Comparison of ENCODE assay signal across 1 cellular context in genomic region chr1:84297546-84298244, GRCh38.
TF ChIP-seq lines count a peak whose summit lies in the region.

No MANE protein-coding gene starts in this region.

TF ChIP-seq in IMR-90, 13 proteins besides CTCF, POLR2A, EP300 and RAD21 (continued from another document):
- TF ChIP-seq, protein P1, sequence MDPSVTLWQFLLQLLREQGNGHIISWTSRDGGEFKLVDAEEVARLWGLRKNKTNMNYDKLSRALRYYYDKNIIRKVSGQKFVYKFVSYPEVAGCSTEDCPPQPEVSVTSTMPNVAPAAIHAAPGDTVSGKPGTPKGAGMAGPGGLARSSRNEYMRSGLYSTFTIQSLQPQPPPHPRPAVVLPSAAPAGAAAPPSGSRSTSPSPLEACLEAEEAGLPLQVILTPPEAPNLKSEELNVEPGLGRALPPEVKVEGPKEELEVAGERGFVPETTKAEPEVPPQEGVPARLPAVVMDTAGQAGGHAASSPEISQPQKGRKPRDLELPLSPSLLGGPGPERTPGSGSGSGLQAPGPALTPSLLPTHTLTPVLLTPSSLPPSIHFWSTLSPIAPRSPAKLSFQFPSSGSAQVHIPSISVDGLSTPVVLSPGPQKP (IDR thresholded peaks at IDR 0.05; ENCODE audit: borderline replicate concordance, low read depth, low read length) = no peak
- TF ChIP-seq, protein P2, sequence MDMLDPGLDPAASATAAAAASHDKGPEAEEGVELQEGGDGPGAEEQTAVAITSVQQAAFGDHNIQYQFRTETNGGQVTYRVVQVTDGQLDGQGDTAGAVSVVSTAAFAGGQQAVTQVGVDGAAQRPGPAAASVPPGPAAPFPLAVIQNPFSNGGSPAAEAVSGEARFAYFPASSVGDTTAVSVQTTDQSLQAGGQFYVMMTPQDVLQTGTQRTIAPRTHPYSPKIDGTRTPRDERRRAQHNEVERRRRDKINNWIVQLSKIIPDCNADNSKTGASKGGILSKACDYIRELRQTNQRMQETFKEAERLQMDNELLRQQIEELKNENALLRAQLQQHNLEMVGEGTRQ (IDR thresholded peaks at IDR 0.05; ENCODE audit: low read depth, low read length) = no peak
- TF ChIP-seq MAFK (IDR thresholded peaks at IDR 0.05; ENCODE audit: low read depth, low read length) (no peak), SMC3 (IDR thresholded peaks at IDR 0.05; ENCODE audit: low read depth, low read length) (no peak), RCOR1 (IDR thresholded peaks at IDR 0.05; ENCODE audit: insufficient replicate concordance, low read length) (no peak), RFX5 (IDR thresholded peaks at IDR 0.05; ENCODE audit: low read depth, low read length) (no peak), MAZ (IDR thresholded peaks at IDR 0.05; ENCODE audit: borderline replicate concordance, low read depth, low read length) (no peak), CHD1 (IDR thresholded peaks at IDR 0.05; ENCODE audit: low read depth, low read length) (no peak), NFE2L2 (IDR thresholded peaks at IDR 0.05; ENCODE audit: low read depth, low read length) (no peak), CEBPB (IDR thresholded peaks at IDR 0.05; ENCODE audit: low read depth, low read length) (no peak), MXI1 (IDR thresholded peaks at IDR 0.05; ENCODE audit: borderline replicate concordance, low read depth, low read length) (no peak)
